1 cellular context compared by ENCODE assay signal in the genomic region with DNA sequence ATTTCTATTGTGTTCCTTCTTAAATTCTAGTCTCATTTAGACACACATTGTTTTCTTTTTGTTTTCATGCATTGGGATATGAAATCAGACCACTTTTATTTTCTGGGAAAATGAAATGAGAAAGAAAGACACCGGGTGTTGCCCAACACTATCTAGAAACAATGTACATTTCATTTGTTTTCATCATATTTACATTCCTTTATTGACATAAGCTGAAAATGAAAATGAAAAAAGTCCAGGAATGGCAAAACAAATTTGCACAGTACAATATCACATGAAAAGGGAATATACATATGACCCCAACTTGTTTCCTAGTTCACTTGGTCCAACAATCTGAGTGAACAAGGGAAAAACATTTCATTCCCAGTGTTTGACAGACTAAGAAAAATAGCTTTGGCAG.
TF ChIP-seq lines count a peak whose summit lies in the region.

No MANE protein-coding gene starts in this region.

TF ChIP-seq in HepG2, 621 proteins besides CTCF, POLR2A, EP300 and RAD21 (continued from another document and continues in another):
- TF ChIP-seq, protein P1, sequence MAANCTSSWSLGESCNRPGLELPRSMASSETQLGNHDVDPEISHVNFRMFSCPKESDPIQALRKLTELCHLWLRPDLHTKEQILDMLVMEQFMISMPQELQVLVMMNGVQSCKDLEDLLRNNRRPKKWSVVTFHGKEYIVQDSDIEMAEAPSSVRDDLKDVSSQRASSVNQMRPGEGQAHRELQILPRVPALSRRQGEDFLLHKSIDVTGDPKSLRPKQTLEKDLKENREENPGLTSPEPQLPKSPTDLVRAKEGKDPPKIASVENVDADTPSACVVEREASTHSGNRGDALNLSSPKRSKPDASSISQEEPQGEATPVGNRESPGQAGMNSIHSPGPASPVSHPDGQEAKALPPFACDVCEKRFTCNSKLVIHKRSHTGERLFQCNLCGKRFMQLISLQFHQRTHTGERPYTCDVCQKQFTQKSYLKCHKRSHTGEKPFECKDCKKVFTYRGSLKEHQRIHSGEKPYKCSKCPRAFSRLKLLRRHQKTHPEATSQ (CRISPR knock-in tag; IDR thresholded peaks at IDR 0.05; ENCODE audit: borderline replicate concordance), result no peak
- TF ChIP-seq GATAD2A (CRISPR knock-in tag; IDR thresholded peaks at IDR 0.05) (peak; percentile 41), NR2F1 (CRISPR knock-in tag; IDR thresholded peaks at IDR 0.05) (peak in 1 of 2 experiments; percentile 44; a peak in 1 of 4 replicates), TMF1 (CRISPR knock-in tag; IDR thresholded peaks at IDR 0.05; ENCODE audit: low read depth) (no peak), MLLT10 (CRISPR knock-in tag; IDR thresholded peaks at IDR 0.05) (no peak), ZNF720 (CRISPR knock-in tag; IDR thresholded peaks at IDR 0.05) (no peak), ZNF549 (CRISPR knock-in tag; IDR thresholded peaks at IDR 0.05) (no peak), TBP (CRISPR knock-in tag; IDR thresholded peaks at IDR 0.05) (no peak), ZNF468 (CRISPR knock-in tag; IDR thresholded peaks at IDR 0.05) (no peak), ZNF225 (CRISPR knock-in tag; IDR thresholded peaks at IDR 0.05) (no peak), TEAD2 (CRISPR knock-in tag; IDR thresholded peaks at IDR 0.05) (no peak), SRSF9 (IDR thresholded peaks at IDR 0.05; ENCODE audit: borderline replicate concordance, insufficient read depth, low read depth, low read length, poor library complexity, severe bottlenecking) (no peak), ZNF253 (CRISPR knock-in tag; IDR thresholded peaks at IDR 0.05; ENCODE audit: borderline replicate concordance) (no peak), SRF (IDR thresholded peaks at IDR 0.05; ENCODE audit: low read depth, low read length) (no peak), SP5 (CRISPR knock-in tag; IDR thresholded peaks at IDR 0.05; ENCODE audit: borderline replicate concordance, low read depth) (no peak), ARNTL (CRISPR knock-in tag; IDR thresholded peaks at IDR 0.05) (no peak), NCOA2 (CRISPR knock-in tag; IDR thresholded peaks at IDR 0.05) (peak; percentile 40; the same call in 1 of the 2 replicates), ZBTB38 (CRISPR knock-in tag; IDR thresholded peaks at IDR 0.05) (no peak), TBX3 (IDR thresholded peaks at IDR 0.05; ENCODE audit: borderline replicate concordance) (peak; percentile 55; the same call in 1 of the 2 replicates), ZSCAN12 (CRISPR knock-in tag; IDR thresholded peaks at IDR 0.05) (no peak), ZNF781 (CRISPR knock-in tag; IDR thresholded peaks at IDR 0.05; ENCODE audit: borderline replicate concordance, not compliant biosample characterization) (no peak), ZNF160 (CRISPR knock-in tag; IDR thresholded peaks at IDR 0.05) (no peak), ZNF354B (CRISPR knock-in tag; IDR thresholded peaks at IDR 0.05) (no peak), GABPB1 (CRISPR knock-in tag; IDR thresholded peaks at IDR 0.05) (no peak), ZNF570 (CRISPR knock-in tag; IDR thresholded peaks at IDR 0.05; ENCODE audit: borderline replicate concordance) (no peak), RAD51 (IDR thresholded peaks at IDR 0.05; ENCODE audit: borderline replicate concordance) (no peak), FLYWCH1 (CRISPR knock-in tag; IDR thresholded peaks at IDR 0.05) (no peak), PAWR (CRISPR knock-in tag; IDR thresholded peaks at IDR 0.05; ENCODE audit: borderline replicate concordance) (no peak), TEAD3 (CRISPR knock-in tag; optimal IDR thresholded peaks at IDR 0.05; ENCODE audit: borderline replicate concordance) (no peak), ZNF432 (CRISPR knock-in tag; IDR thresholded peaks at IDR 0.05; ENCODE audit: borderline replicate concordance) (no peak), ZSCAN20 (CRISPR knock-in tag; IDR thresholded peaks at IDR 0.05; ENCODE audit: borderline replicate concordance) (no peak), JUND (CRISPR knock-in tag; IDR thresholded peaks at IDR 0.05) (no peak), ZFX (CRISPR knock-in tag; IDR thresholded peaks at IDR 0.05; ENCODE audit: low read depth) (no peak), SOX6 (IDR thresholded peaks at IDR 0.05) (no peak), SOX6 (CRISPR knock-in tag; IDR thresholded peaks at IDR 0.05) (peak; percentile 71; the same call in 1 of the 2 replicates), HNRNPUL1 (IDR thresholded peaks at IDR 0.05; ENCODE audit: low read depth, low read length) (no peak), ZNF782 (CRISPR knock-in tag; IDR thresholded peaks at IDR 0.05; ENCODE audit: borderline replicate concordance) (no peak), ATF1 (CRISPR knock-in tag; IDR thresholded peaks at IDR 0.05) (no peak), ZNF619 (CRISPR knock-in tag; IDR thresholded peaks at IDR 0.05) (no peak)
- TF ChIP-seq, protein P2, sequence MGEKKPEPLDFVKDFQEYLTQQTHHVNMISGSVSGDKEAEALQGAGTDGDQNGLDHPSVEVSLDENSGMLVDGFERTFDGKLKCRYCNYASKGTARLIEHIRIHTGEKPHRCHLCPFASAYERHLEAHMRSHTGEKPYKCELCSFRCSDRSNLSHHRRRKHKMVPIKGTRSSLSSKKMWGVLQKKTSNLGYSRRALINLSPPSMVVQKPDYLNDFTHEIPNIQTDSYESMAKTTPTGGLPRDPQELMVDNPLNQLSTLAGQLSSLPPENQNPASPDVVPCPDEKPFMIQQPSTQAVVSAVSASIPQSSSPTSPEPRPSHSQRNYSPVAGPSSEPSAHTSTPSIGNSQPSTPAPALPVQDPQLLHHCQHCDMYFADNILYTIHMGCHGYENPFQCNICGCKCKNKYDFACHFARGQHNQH (CRISPR knock-in tag; IDR thresholded peaks at IDR 0.05), result no peak
- TF ChIP-seq, protein P3, sequence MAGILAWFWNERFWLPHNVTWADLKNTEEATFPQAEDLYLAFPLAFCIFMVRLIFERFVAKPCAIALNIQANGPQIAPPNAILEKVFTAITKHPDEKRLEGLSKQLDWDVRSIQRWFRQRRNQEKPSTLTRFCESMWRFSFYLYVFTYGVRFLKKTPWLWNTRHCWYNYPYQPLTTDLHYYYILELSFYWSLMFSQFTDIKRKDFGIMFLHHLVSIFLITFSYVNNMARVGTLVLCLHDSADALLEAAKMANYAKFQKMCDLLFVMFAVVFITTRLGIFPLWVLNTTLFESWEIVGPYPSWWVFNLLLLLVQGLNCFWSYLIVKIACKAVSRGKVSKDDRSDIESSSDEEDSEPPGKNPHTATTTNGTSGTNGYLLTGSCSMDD (CRISPR knock-in tag; IDR thresholded peaks at IDR 0.05), result no peak
- TF ChIP-seq, protein P4, sequence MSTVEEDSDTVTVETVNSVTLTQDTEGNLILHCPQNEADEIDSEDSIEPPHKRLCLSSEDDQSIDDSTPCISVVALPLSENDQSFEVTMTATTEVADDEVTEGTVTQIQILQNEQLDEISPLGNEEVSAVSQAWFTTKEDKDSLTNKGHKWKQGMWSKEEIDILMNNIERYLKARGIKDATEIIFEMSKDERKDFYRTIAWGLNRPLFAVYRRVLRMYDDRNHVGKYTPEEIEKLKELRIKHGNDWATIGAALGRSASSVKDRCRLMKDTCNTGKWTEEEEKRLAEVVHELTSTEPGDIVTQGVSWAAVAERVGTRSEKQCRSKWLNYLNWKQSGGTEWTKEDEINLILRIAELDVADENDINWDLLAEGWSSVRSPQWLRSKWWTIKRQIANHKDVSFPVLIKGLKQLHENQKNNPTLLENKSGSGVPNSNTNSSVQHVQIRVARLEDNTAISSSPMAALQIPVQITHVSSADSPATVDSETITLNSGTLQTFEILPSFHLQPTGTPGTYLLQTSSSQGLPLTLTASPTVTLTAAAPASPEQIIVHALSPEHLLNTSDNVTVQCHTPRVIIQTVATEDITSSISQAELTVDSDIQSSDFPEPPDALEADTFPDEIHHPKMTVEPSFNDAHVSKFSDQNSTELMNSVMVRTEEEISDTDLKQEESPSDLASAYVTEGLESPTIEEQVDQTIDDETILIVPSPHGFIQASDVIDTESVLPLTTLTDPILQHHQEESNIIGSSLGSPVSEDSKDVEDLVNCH (CRISPR knock-in tag; IDR thresholded peaks at IDR 0.05), result no peak
- TF ChIP-seq, protein P5, sequence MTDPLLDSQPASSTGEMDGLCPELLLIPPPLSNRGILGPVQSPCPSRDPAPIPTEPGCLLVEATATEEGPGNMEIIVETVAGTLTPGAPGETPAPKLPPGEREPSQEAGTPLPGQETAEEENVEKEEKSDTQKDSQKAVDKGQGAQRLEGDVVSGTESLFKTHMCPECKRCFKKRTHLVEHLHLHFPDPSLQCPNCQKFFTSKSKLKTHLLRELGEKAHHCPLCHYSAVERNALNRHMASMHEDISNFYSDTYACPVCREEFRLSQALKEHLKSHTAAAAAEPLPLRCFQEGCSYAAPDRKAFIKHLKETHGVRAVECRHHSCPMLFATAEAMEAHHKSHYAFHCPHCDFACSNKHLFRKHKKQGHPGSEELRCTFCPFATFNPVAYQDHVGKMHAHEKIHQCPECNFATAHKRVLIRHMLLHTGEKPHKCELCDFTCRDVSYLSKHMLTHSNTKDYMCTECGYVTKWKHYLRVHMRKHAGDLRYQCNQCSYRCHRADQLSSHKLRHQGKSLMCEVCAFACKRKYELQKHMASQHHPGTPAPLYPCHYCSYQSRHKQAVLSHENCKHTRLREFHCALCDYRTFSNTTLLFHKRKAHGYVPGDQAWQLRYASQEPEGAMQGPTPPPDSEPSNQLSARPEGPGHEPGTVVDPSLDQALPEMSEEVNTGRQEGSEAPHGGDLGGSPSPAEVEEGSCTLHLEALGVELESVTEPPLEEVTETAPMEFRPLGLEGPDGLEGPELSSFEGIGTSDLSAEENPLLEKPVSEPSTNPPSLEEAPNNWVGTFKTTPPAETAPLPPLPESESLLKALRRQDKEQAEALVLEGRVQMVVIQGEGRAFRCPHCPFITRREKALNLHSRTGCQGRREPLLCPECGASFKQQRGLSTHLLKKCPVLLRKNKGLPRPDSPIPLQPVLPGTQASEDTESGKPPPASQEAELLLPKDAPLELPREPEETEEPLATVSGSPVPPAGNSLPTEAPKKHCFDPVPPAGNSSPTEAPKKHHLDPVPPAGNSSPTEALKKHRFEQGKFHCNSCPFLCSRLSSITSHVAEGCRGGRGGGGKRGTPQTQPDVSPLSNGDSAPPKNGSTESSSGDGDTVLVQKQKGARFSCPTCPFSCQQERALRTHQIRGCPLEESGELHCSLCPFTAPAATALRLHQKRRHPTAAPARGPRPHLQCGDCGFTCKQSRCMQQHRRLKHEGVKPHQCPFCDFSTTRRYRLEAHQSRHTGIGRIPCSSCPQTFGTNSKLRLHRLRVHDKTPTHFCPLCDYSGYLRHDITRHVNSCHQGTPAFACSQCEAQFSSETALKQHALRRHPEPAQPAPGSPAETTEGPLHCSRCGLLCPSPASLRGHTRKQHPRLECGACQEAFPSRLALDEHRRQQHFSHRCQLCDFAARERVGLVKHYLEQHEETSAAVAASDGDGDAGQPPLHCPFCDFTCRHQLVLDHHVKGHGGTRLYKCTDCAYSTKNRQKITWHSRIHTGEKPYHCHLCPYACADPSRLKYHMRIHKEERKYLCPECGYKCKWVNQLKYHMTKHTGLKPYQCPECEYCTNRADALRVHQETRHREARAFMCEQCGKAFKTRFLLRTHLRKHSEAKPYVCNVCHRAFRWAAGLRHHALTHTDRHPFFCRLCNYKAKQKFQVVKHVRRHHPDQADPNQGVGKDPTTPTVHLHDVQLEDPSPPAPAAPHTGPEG (CRISPR knock-in tag; IDR thresholded peaks at IDR 0.05), result no peak
- TF ChIP-seq, protein P6, sequence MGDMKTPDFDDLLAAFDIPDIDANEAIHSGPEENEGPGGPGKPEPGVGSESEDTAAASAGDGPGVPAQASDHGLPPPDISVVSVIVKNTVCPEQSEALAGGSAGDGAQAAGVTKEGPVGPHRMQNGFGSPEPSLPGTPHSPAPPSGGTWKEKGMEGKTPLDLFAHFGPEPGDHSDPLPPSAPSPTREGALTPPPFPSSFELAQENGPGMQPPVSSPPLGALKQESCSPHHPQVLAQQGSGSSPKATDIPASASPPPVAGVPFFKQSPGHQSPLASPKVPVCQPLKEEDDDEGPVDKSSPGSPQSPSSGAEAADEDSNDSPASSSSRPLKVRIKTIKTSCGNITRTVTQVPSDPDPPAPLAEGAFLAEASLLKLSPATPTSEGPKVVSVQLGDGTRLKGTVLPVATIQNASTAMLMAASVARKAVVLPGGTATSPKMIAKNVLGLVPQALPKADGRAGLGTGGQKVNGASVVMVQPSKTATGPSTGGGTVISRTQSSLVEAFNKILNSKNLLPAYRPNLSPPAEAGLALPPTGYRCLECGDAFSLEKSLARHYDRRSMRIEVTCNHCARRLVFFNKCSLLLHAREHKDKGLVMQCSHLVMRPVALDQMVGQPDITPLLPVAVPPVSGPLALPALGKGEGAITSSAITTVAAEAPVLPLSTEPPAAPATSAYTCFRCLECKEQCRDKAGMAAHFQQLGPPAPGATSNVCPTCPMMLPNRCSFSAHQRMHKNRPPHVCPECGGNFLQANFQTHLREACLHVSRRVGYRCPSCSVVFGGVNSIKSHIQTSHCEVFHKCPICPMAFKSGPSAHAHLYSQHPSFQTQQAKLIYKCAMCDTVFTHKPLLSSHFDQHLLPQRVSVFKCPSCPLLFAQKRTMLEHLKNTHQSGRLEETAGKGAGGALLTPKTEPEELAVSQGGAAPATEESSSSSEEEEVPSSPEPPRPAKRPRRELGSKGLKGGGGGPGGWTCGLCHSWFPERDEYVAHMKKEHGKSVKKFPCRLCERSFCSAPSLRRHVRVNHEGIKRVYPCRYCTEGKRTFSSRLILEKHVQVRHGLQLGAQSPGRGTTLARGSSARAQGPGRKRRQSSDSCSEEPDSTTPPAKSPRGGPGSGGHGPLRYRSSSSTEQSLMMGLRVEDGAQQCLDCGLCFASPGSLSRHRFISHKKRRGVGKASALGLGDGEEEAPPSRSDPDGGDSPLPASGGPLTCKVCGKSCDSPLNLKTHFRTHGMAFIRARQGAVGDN (CRISPR knock-in tag; IDR thresholded peaks at IDR 0.05), result no peak
- TF ChIP-seq, protein P7, sequence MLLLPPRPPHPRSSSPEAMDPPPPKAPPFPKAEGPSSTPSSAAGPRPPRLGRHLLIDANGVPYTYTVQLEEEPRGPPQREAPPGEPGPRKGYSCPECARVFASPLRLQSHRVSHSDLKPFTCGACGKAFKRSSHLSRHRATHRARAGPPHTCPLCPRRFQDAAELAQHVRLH (CRISPR knock-in tag; IDR thresholded peaks at IDR 0.05; ENCODE audit: borderline replicate concordance, low read depth), result no peak
- TF ChIP-seq, protein P8, sequence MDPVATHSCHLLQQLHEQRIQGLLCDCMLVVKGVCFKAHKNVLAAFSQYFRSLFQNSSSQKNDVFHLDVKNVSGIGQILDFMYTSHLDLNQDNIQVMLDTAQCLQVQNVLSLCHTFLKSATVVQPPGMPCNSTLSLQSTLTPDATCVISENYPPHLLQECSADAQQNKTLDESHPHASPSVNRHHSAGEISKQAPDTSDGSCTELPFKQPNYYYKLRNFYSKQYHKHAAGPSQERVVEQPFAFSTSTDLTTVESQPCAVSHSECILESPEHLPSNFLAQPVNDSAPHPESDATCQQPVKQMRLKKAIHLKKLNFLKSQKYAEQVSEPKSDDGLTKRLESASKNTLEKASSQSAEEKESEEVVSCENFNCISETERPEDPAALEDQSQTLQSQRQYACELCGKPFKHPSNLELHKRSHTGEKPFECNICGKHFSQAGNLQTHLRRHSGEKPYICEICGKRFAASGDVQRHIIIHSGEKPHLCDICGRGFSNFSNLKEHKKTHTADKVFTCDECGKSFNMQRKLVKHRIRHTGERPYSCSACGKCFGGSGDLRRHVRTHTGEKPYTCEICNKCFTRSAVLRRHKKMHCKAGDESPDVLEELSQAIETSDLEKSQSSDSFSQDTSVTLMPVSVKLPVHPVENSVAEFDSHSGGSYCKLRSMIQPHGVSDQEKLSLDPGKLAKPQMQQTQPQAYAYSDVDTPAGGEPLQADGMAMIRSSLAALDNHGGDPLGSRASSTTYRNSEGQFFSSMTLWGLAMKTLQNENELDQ (CRISPR knock-in tag; IDR thresholded peaks at IDR 0.05; ENCODE audit: borderline replicate concordance), result no peak
